In genomic region chr15:90194655-90195054, GRCh38 we compare ENCODE assay signal across 22 cellular contexts. TPM values are rescaled to one million over a fixed set of nuclear protein-coding genes. Genes with fewer than 3 reads are reported as not detected.
DNase-seq lines count a peak whose midpoint lies in the region; ATAC-seq, FAIRE-seq and TF ChIP-seq lines count a peak whose summit lies in the region.
"Had no signal": no experiment of that assay in that cellular context is flagged by ENCODE, and none has a peak within 500 bp of the region (broad histone marks: within the 10 kb centered on the region; RNA-seq: fewer than 3 reads in every experiment).

No MANE protein-coding gene starts in this region.

- H3K4me1 ChIP-seq in HepG2 (ENCODE audit: insufficient read depth, low read length) (peaks cover 36% of the 10 kb centered on the region), right lobe of liver (peaks cover 0 to 52% (median 19%) of the 10 kb centered on the region in 4 donors), gastroesophageal sphincter (peaks cover 5 to 78% (median 34%) of the 10 kb centered on the region in 3 donors), thymus (ENCODE audit: control insufficient read depth, insufficient read depth, low read length) (peaks cover 36% of the 10 kb centered on the region)
- H3K4me1 ChIP-seq: HAP-1, SJCRH30 had no signal

- POLR2A ChIA-PET in HepG2 (lab: Yijun Ruan, JAX): no interaction called here

- no peak for TF ChIP-seq CTCF in HepG2 (CRISPR knock-in tag; IDR thresholded peaks at IDR 0.05)
- no peak for TF ChIP-seq CTCF in right lobe of liver (IDR thresholded peaks at IDR 0.05)
- no peak for TF ChIP-seq CTCF in gastroesophageal sphincter (IDR thresholded peaks at IDR 0.05)

- no peak overlapping the region for H3K9ac ChIP-seq in HepG2 (ENCODE audit: insufficient read depth, low read depth, low read length)

- H3K4me3 ChIP-seq in HepG2 (replicated peaks in 1 of 3; ENCODE audit: insufficient read depth in 1 of 3, low read depth in 2 of 3, low read length in 3 of 3) (no peak overlapping the region), right lobe of liver (no peak overlapping the region), gastroesophageal sphincter (no peak overlapping the region), thymus (ENCODE audit: low read length) (no peak overlapping the region)
- H3K4me3 ChIP-seq: HAP-1, PC-9, SJCRH30 had no signal

- in situ Hi-C loops in HepG2 (cut with HindIII; ENCODE audit: extremely low pct_ligation_motif_present, low pct_unique_long_range_greater_than_20kb): no loop called here

- ATAC-seq in HepG2: no peak
- no peak for ATAC-seq in right lobe of liver
- ATAC-seq in gastroesophageal sphincter: no peak
- ATAC-seq in HG02798 (IDR thresholded peaks at IDR 0.05; ENCODE audit: poor library complexity, unreplicated experiment): no peak

- TF ChIP-seq RAD21 in HepG2 (CRISPR knock-in tag; IDR thresholded peaks at IDR 0.05): no peak

- FAIRE-seq in HepG2 (lab: Jason Lieb, UNC): no peak
- no peak for FAIRE-seq in GM12892 (lab: Jason Lieb, UNC)
- FAIRE-seq: GM19239 had no signal

- H3K4me2 ChIP-seq in HepG2 (ENCODE audit: low read depth, low read length): no peak overlapping the region
- H3K4me2 ChIP-seq: PC-9 had no signal

- DNase-seq in HepG2 (ENCODE audit: low spot score): no peak
- no peak for DNase-seq in right lobe of liver
- DNase-seq in RPMI8226: peak; percentile 40
- DNase-seq in cerebellum (ENCODE audit: low spot score): no peak
- no peak for DNase-seq in GM12892 (ENCODE audit: insufficient read length)
- DNase-seq: CD4-positive, alpha-beta memory T cell; DMS153; GF-D8; KBM-7; NCI-H1417; NCI-H187 treated with DMSO at 0.1 percent for 48 hours; NCI-H226; NCI-H524; NCI-H82; PC-9; SJCRH30 had no signal

- intact Hi-C loops in HepG2 (cut with micrococcal nuclease; ENCODE audit: unreplicated experiment) (no loop called here), right lobe of liver (cut with DNase I) (no loop called here)

- H3K27ac ChIP-seq in HepG2 (ENCODE audit: extremely low read length, insufficient read depth, low read length) (no peak overlapping the region), right lobe of liver (no peak overlapping the region), gastroesophageal sphincter (peak overlapping the region in 3 of 4 donors; percentile 86 to 97 (median 94)), thymus (ENCODE audit: low read depth) (peak overlapping the region; percentile 5)
- H3K27ac ChIP-seq: 22Rv1, PC-9, SJCRH30 had no signal

- 100% methylated on average over 2 of the region's 2 CpGs for WGBS in HepG2 (ENCODE audit: low lambda C conversion rate)
- 86% methylated on average over 2 of the region's 2 CpGs for WGBS in right lobe of liver (ENCODE audit: insufficient coverage, low coverage, low lambda C conversion rate, missing lambda C conversion rate)
- WGBS in gastroesophageal sphincter (ENCODE audit: low coverage in 1 of 2), 2 donors: 73 to 92% methylated on average over 2 of the region's 2 CpGs
- WGBS in thymus: 55% methylated on average over 2 of the region's 2 CpGs

- H3K79me2 ChIP-seq in HepG2 (ENCODE audit: insufficient read depth, low read length): no peaks in the 10 kb centered on the region

- TF ChIP-seq EP300 in HepG2 (IDR thresholded peaks at IDR 0.05; ENCODE audit: low read depth in 2 of 2, low read length in 2 of 2): no peak
- no peak for TF ChIP-seq EP300 in HepG2 (CRISPR knock-in tag; IDR thresholded peaks at IDR 0.05; ENCODE audit: borderline replicate concordance)
- no peak for TF ChIP-seq EP300 in gastroesophageal sphincter (IDR thresholded peaks at IDR 0.05)

- no peaks in the 10 kb centered on the region for H4K20me1 ChIP-seq in HepG2 (ENCODE audit: insufficient read depth, low read length)

- H3K9me3 ChIP-seq in HepG2 (ENCODE audit: low read length) (no peaks in the 10 kb centered on the region), right lobe of liver (no peaks in the 10 kb centered on the region), gastroesophageal sphincter (no peaks in the 10 kb centered on the region), thymus (ENCODE audit: control insufficient read depth) (no peaks in the 10 kb centered on the region)
- H3K9me3 ChIP-seq: HAP-1, SJCRH30 had no signal

- H2AFZ ChIP-seq in HepG2 (ENCODE audit: low read length): no peak overlapping the region
- H2AFZ ChIP-seq: PC-9 had no signal

- H3K36me3 ChIP-seq in HepG2 (replicated peaks in 1 of 2; ENCODE audit: control insufficient read depth in 1 of 2, insufficient read depth in 2 of 2, low read length in 2 of 2): no peaks in the 10 kb centered on the region
- H3K36me3 ChIP-seq in right lobe of liver: no peaks in the 10 kb centered on the region
- H3K36me3 ChIP-seq in gastroesophageal sphincter: peaks cover 0 to 6% of the 10 kb centered on the region in 2 donors
- peaks cover 3% of the 10 kb centered on the region for H3K36me3 ChIP-seq in thymus (ENCODE audit: control insufficient read depth, insufficient read depth)
- H3K36me3 ChIP-seq: HAP-1, SJCRH30 had no signal

- CTCF ChIA-PET in HepG2 (lab: Yijun Ruan, JAX; ENCODE audit: low intra/inter-chr PET ratio, low total read pairs): no interaction called here

- TF ChIP-seq POLR2A in HepG2 (IDR thresholded peaks at IDR 0.05; ENCODE audit: insufficient read depth in 1 of 2, low read depth in 2 of 2, low read length in 2 of 2): no peak
- no peak for TF ChIP-seq POLR2A in right lobe of liver (IDR thresholded peaks at IDR 0.05)
- no peak for TF ChIP-seq POLR2A in gastroesophageal sphincter (IDR thresholded peaks at IDR 0.05)
- TF ChIP-seq POLR2A in GM12892 (IDR thresholded peaks at IDR 0.05; ENCODE audit: low read depth, low read length): no peak

- BruUV-seq in HepG2 (replicated peaks; lab: Mats Ljungman, UMichigan): no TSS peak

- no peaks in the 10 kb centered on the region for H3K27me3 ChIP-seq in HepG2 (ENCODE audit: control insufficient read depth in 1 of 2, insufficient read depth in 2 of 2, low read length in 2 of 2)
- H3K27me3 ChIP-seq in right lobe of liver: no peaks in the 10 kb centered on the region
- no peaks in the 10 kb centered on the region for H3K27me3 ChIP-seq in gastroesophageal sphincter
- H3K27me3 ChIP-seq in thymus (ENCODE audit: control insufficient read depth, insufficient read depth): no peaks in the 10 kb centered on the region

RNA-seq across cellular contexts. Expression of gene SEMA4B, which starts 6.5 kb away (rescaled TPM):
- 1.3 and 2.1 TPM in 2 replicates for total RNA-seq in HepG2 (2016; rRNA removed; fragmentation: Illumina TruSeq; extraction: Trizol)
- total RNA-seq in HepG2 (2016; cell fraction: cytosol; rRNA removed; fragmentation: Illumina TruSeq; extraction: Trizol; ENCODE audit: low read depth): 2.8 and 3.6 TPM in 2 replicates
- 1.8 and 2.7 TPM in 2 replicates for total RNA-seq in HepG2 (2016; cell fraction: insoluble cytoplasmic fraction; rRNA removed; fragmentation: Illumina TruSeq; extraction: Trizol)
- total RNA-seq in HepG2 (2016; cell fraction: membrane; rRNA removed; fragmentation: Illumina TruSeq; extraction: Trizol): 1.5 and 1.8 TPM in 2 replicates
- total RNA-seq in HepG2 (2016; cell fraction: nucleus; rRNA removed; fragmentation: Illumina TruSeq; extraction: Trizol): 4.4 and 5.3 TPM in 2 replicates
- 17.0 and 31.8 TPM in 2 replicates for polyA plus RNA-seq in HepG2 (2011; rRNA removed)
- 11.3 and 13.8 TPM in 2 replicates for polyA plus RNA-seq in HepG2 (2011; cell fraction: cytosol; rRNA removed)
- polyA plus RNA-seq in HepG2 (2011; cell fraction: nucleus; rRNA removed): 63.8 and 71.1 TPM in 2 replicates
- 11.2 and 22.4 TPM in 2 replicates for polyA plus RNA-seq in HepG2 (2012)
- 0.40 and 0.47 TPM in 2 replicates for polyA plus RNA-seq in HepG2 (2016; cell fraction: cytosol; fragmentation: Illumina TruSeq; extraction: Trizol; ENCODE audit: low read depth)
- 2.0 and 2.2 TPM in 2 replicates for polyA plus RNA-seq in HepG2 (2016; cell fraction: insoluble cytoplasmic fraction; fragmentation: Illumina TruSeq; extraction: Trizol; ENCODE audit: low read depth)
- polyA plus RNA-seq in HepG2 (2016; cell fraction: membrane; fragmentation: Illumina TruSeq; extraction: Trizol; ENCODE audit: low read depth): 0.70 and 1.2 TPM in 2 replicates
- 14.4 and 14.8 TPM in 2 replicates for polyA plus RNA-seq in HepG2 (2016; cell fraction: nucleus; fragmentation: Illumina TruSeq; extraction: Trizol; ENCODE audit: insufficient read depth, low read depth)
- 42.2 and 71.8 TPM in 2 replicates for polyA minus RNA-seq in HepG2 (2011; rRNA and poly(A)+ RNA removed; ENCODE audit: low replicate concordance)
- polyA minus RNA-seq in HepG2 (2011; cell fraction: cytosol; rRNA and poly(A)+ RNA removed): 25.4 and 35.9 TPM in 2 replicates
- 35.4 and 39.4 TPM in 2 replicates for polyA minus RNA-seq in HepG2 (2011; cell fraction: nucleus; rRNA and poly(A)+ RNA removed)
- 10 to 100 TPM; 17.1 to 67.7 (median 20.3) TPM for total RNA-seq in right lobe of liver
- total RNA-seq in gastroesophageal sphincter: 10 to 100 TPM; 18.7 to 44.9 (median 41.9) TPM
- polyA plus RNA-seq in thymus: 32.8 TPM
- 35.7 TPM for total RNA-seq in cerebellum
- polyA plus RNA-seq in GM12892 (2012; ENCODE audit: missing spikeins): 7.3 TPM

RNA-seq across cellular contexts. Expression of gene CIB1, which starts 39.1 kb away (rescaled TPM):
- total RNA-seq in HepG2 (2016; rRNA removed; fragmentation: Illumina TruSeq; extraction: Trizol) (38.7 and 52.4 TPM in 2 replicates), right lobe of liver (10 to 100 TPM; 43.4 to 83.0 (median 51.0) TPM), gastroesophageal sphincter (10 to 100 TPM; 22.8 to 35.6 (median 25.5) TPM), cerebellum (3.6 TPM)
- total RNA-seq in HepG2 (2016; cell fraction: cytosol; rRNA removed; fragmentation: Illumina TruSeq; extraction: Trizol; ENCODE audit: low read depth): 18.8 and 20.6 TPM in 2 replicates
- 43.1 and 52.3 TPM in 2 replicates for total RNA-seq in HepG2 (2016; cell fraction: insoluble cytoplasmic fraction; rRNA removed; fragmentation: Illumina TruSeq; extraction: Trizol)
- total RNA-seq in HepG2 (2016; cell fraction: membrane; rRNA removed; fragmentation: Illumina TruSeq; extraction: Trizol): 30.4 and 35.8 TPM in 2 replicates
- 22.1 and 24.2 TPM in 2 replicates for total RNA-seq in HepG2 (2016; cell fraction: nucleus; rRNA removed; fragmentation: Illumina TruSeq; extraction: Trizol)
- polyA plus RNA-seq in HepG2 (2011; rRNA removed) (72.7 and 73.6 TPM in 2 replicates), thymus (169 TPM)
- polyA plus RNA-seq in HepG2 (2011; cell fraction: cytosol; rRNA removed): 50.7 and 83.9 TPM in 2 replicates
- polyA plus RNA-seq in HepG2 (2011; cell fraction: nucleus; rRNA removed): 47.6 and 49.0 TPM in 2 replicates
- polyA plus RNA-seq in HepG2 (2012): 22.9 and 33.8 TPM in 2 replicates
- 38.0 and 44.9 TPM in 2 replicates for polyA plus RNA-seq in HepG2 (2016; cell fraction: cytosol; fragmentation: Illumina TruSeq; extraction: Trizol; ENCODE audit: low read depth)
- polyA plus RNA-seq in HepG2 (2016; cell fraction: insoluble cytoplasmic fraction; fragmentation: Illumina TruSeq; extraction: Trizol; ENCODE audit: low read depth): 88.2 and 89.6 TPM in 2 replicates
- 44.3 and 53.1 TPM in 2 replicates for polyA plus RNA-seq in HepG2 (2016; cell fraction: membrane; fragmentation: Illumina TruSeq; extraction: Trizol; ENCODE audit: low read depth)
- 71.0 and 73.3 TPM in 2 replicates for polyA plus RNA-seq in HepG2 (2016; cell fraction: nucleus; fragmentation: Illumina TruSeq; extraction: Trizol; ENCODE audit: insufficient read depth, low read depth)
- polyA minus RNA-seq in HepG2 (2011; rRNA and poly(A)+ RNA removed; ENCODE audit: low replicate concordance): 45.8 and 91.0 TPM in 2 replicates
- 10.3 and 12.9 TPM in 2 replicates for polyA minus RNA-seq in HepG2 (2011; cell fraction: cytosol; rRNA and poly(A)+ RNA removed)
- polyA minus RNA-seq in HepG2 (2011; cell fraction: nucleus; rRNA and poly(A)+ RNA removed): 5.7 TPM in 2 replicates
- 82.3 TPM for polyA plus RNA-seq in GM12892 (2012; ENCODE audit: missing spikeins)

RNA-seq across cellular contexts. Expression of gene GDPGP1, which starts 39.4 kb away (rescaled TPM):
- total RNA-seq in HepG2 (2016; rRNA removed; fragmentation: Illumina TruSeq; extraction: Trizol) (4.3 and 5.0 TPM in 2 replicates), right lobe of liver (10 to 100 TPM in 2 of 6 experiments, 1 to 10 TPM in 4; 3.6 to 13.6 (median 7.3) TPM), gastroesophageal sphincter (1 to 10 TPM; 2.0 to 8.9 (median 7.5) TPM), cerebellum (10.4 TPM)
- 1.2 TPM in 2 replicates for total RNA-seq in HepG2 (2016; cell fraction: cytosol; rRNA removed; fragmentation: Illumina TruSeq; extraction: Trizol; ENCODE audit: low read depth)
- 5.0 and 6.6 TPM in 2 replicates for total RNA-seq in HepG2 (2016; cell fraction: insoluble cytoplasmic fraction; rRNA removed; fragmentation: Illumina TruSeq; extraction: Trizol)
- total RNA-seq in HepG2 (2016; cell fraction: membrane; rRNA removed; fragmentation: Illumina TruSeq; extraction: Trizol): 2.4 and 2.8 TPM in 2 replicates
- total RNA-seq in HepG2 (2016; cell fraction: nucleus; rRNA removed; fragmentation: Illumina TruSeq; extraction: Trizol): 4.7 and 4.8 TPM in 2 replicates
- polyA plus RNA-seq in HepG2 (2011; rRNA removed) (1.5 and 2.2 TPM in 2 replicates), thymus (5.0 TPM)
- polyA plus RNA-seq in HepG2 (2011; cell fraction: cytosol; rRNA removed): 0.83 and 1.3 TPM in 2 replicates
- 6.5 and 7.4 TPM in 2 replicates for polyA plus RNA-seq in HepG2 (2011; cell fraction: nucleus; rRNA removed)
- polyA plus RNA-seq in HepG2 (2012): 0.84 and 1.2 TPM in 2 replicates
- 0.17 and 0.42 TPM in 2 replicates for polyA plus RNA-seq in HepG2 (2016; cell fraction: cytosol; fragmentation: Illumina TruSeq; extraction: Trizol; ENCODE audit: low read depth)
- polyA plus RNA-seq in HepG2 (2016; cell fraction: insoluble cytoplasmic fraction; fragmentation: Illumina TruSeq; extraction: Trizol; ENCODE audit: low read depth): 2.4 and 3.1 TPM in 2 replicates
- polyA plus RNA-seq in HepG2 (2016; cell fraction: membrane; fragmentation: Illumina TruSeq; extraction: Trizol; ENCODE audit: low read depth): 0.72 and 0.86 TPM in 2 replicates
- 2.7 and 3.3 TPM in 2 replicates for polyA plus RNA-seq in HepG2 (2016; cell fraction: nucleus; fragmentation: Illumina TruSeq; extraction: Trizol; ENCODE audit: insufficient read depth, low read depth)
- 18.9 and 23.4 TPM in 2 replicates for polyA minus RNA-seq in HepG2 (2011; rRNA and poly(A)+ RNA removed; ENCODE audit: low replicate concordance)
- polyA minus RNA-seq in HepG2 (2011; cell fraction: cytosol; rRNA and poly(A)+ RNA removed): 1.2 and 3.0 TPM in 2 replicates
- 12.5 and 15.4 TPM in 2 replicates for polyA minus RNA-seq in HepG2 (2011; cell fraction: nucleus; rRNA and poly(A)+ RNA removed)
- 3.2 TPM for polyA plus RNA-seq in GM12892 (2012; ENCODE audit: missing spikeins)

RNA-seq across cellular contexts. Expression of gene TTLL13, which starts 54.7 kb away (rescaled TPM):
- total RNA-seq in HepG2 (2016; rRNA removed; fragmentation: Illumina TruSeq; extraction: Trizol) (0.29 TPM in 1 of 2 replicates, not detected in the other), right lobe of liver (under 1 TPM in 2 of 6 experiments, not detected in 4; 0.13 to 0.46 TPM), gastroesophageal sphincter (under 1 TPM in 1 of 4 donors, not detected in 3; 0.54 TPM), cerebellum (0.36 TPM)
- total RNA-seq in HepG2 (2016; cell fraction: cytosol; rRNA removed; fragmentation: Illumina TruSeq; extraction: Trizol; ENCODE audit: low read depth): 0.09 TPM in 1 of 2 replicates, not detected in the other
- 0.11 TPM in 1 of 2 replicates, not detected in the other for total RNA-seq in HepG2 (2016; cell fraction: insoluble cytoplasmic fraction; rRNA removed; fragmentation: Illumina TruSeq; extraction: Trizol)
- 0.21 TPM in 1 of 2 replicates, not detected in the other for total RNA-seq in HepG2 (2016; cell fraction: membrane; rRNA removed; fragmentation: Illumina TruSeq; extraction: Trizol)
- total RNA-seq in HepG2 (2016; cell fraction: nucleus; rRNA removed; fragmentation: Illumina TruSeq; extraction: Trizol): 0.25 TPM in 1 of 2 replicates, not detected in the other
- polyA plus RNA-seq in HepG2 (2011; rRNA removed) (0.07 and 0.08 TPM in 2 replicates), thymus (0.32 TPM)
- polyA plus RNA-seq in HepG2 (2011; cell fraction: cytosol; rRNA removed): 0.04 and 0.14 TPM in 2 replicates
- 0.21 and 0.51 TPM in 2 replicates for polyA plus RNA-seq in HepG2 (2011; cell fraction: nucleus; rRNA removed)
- not detected in 2 replicates for polyA plus RNA-seq in HepG2 (2012)
- polyA plus RNA-seq in HepG2 (2016; cell fraction: cytosol; fragmentation: Illumina TruSeq; extraction: Trizol; ENCODE audit: low read depth): not detected in 2 replicates
- polyA plus RNA-seq in HepG2 (2016; cell fraction: insoluble cytoplasmic fraction; fragmentation: Illumina TruSeq; extraction: Trizol; ENCODE audit: low read depth): not detected in 2 replicates
- 0.09 TPM in 1 of 2 replicates, not detected in the other for polyA plus RNA-seq in HepG2 (2016; cell fraction: membrane; fragmentation: Illumina TruSeq; extraction: Trizol; ENCODE audit: low read depth)
- polyA plus RNA-seq in HepG2 (2016; cell fraction: nucleus; fragmentation: Illumina TruSeq; extraction: Trizol; ENCODE audit: insufficient read depth, low read depth): 0.28 TPM in 1 of 2 replicates, not detected in the other
- not detected in 2 replicates for polyA minus RNA-seq in HepG2 (2011; rRNA and poly(A)+ RNA removed; ENCODE audit: low replicate concordance)
- not detected in 2 replicates for polyA minus RNA-seq in HepG2 (2011; cell fraction: cytosol; rRNA and poly(A)+ RNA removed)
- 0.26 TPM in 1 of 2 replicates, not detected in the other for polyA minus RNA-seq in HepG2 (2011; cell fraction: nucleus; rRNA and poly(A)+ RNA removed)
- 0.23 TPM for polyA plus RNA-seq in GM12892 (2012; ENCODE audit: missing spikeins)
- total RNA-seq: SJCRH30 had no signal
- polyA plus RNA-seq: CD4-positive, alpha-beta memory T cell had no signal

Comparison
In these comparisons a context has a peak if more than half of its experiments do, and no peak if none do; other contexts are left out.
1. H3K27ac ChIP-seq: peak in gastroesophageal sphincter (3 of 4) and thymus (single experiment); none in HepG2 (single experiment) and right lobe of liver (0 of 3).